ENCODE assay signal across 34 cellular contexts in the genomic region with DNA sequence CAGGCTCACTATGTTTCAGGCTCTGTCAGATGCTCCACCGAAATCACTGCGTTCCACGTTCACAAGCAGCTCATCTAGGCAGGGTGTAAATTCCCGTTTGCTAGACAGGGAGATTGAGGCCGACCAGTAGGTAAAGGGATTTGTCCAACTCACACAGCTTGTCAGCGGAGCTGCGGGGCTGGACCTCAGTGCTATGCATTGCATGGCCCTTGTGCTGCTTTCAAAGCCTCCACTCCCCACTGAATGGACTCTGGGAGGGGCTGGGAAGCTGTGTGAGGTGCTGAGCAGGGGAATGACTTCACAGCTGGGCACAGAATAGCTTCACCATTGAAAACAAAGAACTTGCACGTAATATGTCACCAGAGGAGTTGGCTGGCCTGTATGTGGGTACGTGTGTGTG. TPM values are rescaled to one million over a fixed set of nuclear protein-coding genes. Genes with fewer than 3 reads are reported as not detected.
"Had no signal": no experiment of that assay in that cellular context is flagged by ENCODE, and none has a peak within 500 bp of the region (broad histone marks: within the 10 kb centered on the region; RNA-seq: fewer than 3 reads in every experiment).

No MANE protein-coding gene starts in this region.

- H3K4me1 ChIP-seq: heart right ventricle, left lung, lower lobe of right lung, parathyroid adenoma, right atrium auricular region, right lobe of liver, stomach, testis, thyroid gland, transverse colon, upper lobe of left lung, vagina had no signal

- H3K9me3 ChIP-seq: heart right ventricle, left lung, lower lobe of right lung, right atrium auricular region, right lobe of liver, stomach, testis, thyroid gland, transverse colon, upper lobe of left lung, vagina had no signal

- H3K9ac ChIP-seq: parathyroid adenoma had no signal

- H3K27ac Mint-ChIP-seq: mesothelial cell of epicardium; natural killer cell; nephron progenitor cell; progenitor cell of endocrine pancreas; stimulated activated naive B cell treated with anti-CD40 and anti-IgM and Interleukin-4, amounts not matched to agents 10 μg/mL and 1 μg/mL and 100 μg/mL, for 72 hours had no signal

- H3K4me2 ChIP-seq: hepatocyte, smooth muscle cell had no signal

- ATAC-seq: left colon; left lung; lower lobe of right lung; natural killer cell; right lobe of liver; stimulated activated naive B cell treated with anti-CD40 and anti-IgM and Interleukin-4, amounts not matched to agents 10 μg/mL and 1 μg/mL and 100 μg/mL, for 72 hours; stimulated activated naive CD8-positive, alpha-beta T cell treated with anti-CD3 and anti-CD28 coated beads, Interleukin-15, Interleukin-2, amounts not matched to agents 100 U/mL and 50 U/mL, for 24 hours had no signal

- H3K9me3 Mint-ChIP-seq: mesothelial cell of epicardium, natural killer cell, nephron progenitor cell had no signal

- H3K4me3 ChIP-seq: heart right ventricle, hepatocyte, left lung, lower lobe of right lung, right atrium auricular region, right lobe of liver, smooth muscle cell, stomach, testis, thyroid gland, transverse colon, upper lobe of left lung, vagina had no signal

- H3K27ac ChIP-seq: heart right ventricle, hepatocyte, left lung, lower lobe of right lung, parathyroid adenoma, right atrium auricular region, right lobe of liver, stomach, testis, thyroid gland, transverse colon, upper lobe of left lung, vagina had no signal

- H3K4me3 Mint-ChIP-seq: mesothelial cell of epicardium; naive B cell; natural killer cell; nephron progenitor cell; stimulated activated naive B cell treated with anti-CD40 and anti-IgM and Interleukin-4, amounts not matched to agents 10 μg/mL and 1 μg/mL and 100 μg/mL, for 72 hours had no signal

- H3K36me3 Mint-ChIP-seq: mesothelial cell of epicardium; naive B cell; natural killer cell; stimulated activated naive B cell treated with anti-CD40 and anti-IgM and Interleukin-4, amounts not matched to agents 10 μg/mL and 1 μg/mL and 100 μg/mL, for 72 hours had no signal

- H3K27me3 ChIP-seq: right atrium auricular region, right lobe of liver, testis, thyroid gland, upper lobe of left lung, vagina had no signal

- DNase-seq: kidney; left colon; left lung; lower lobe of right lung; mammary epithelial cell; mesenchymal stem cell; naive B cell; natural killer cell; nephron progenitor cell; right lobe of liver; stimulated activated CD4-positive, alpha-beta T cell treated with anti-CD3 and anti-CD28 coated beads, Interleukin-12 subunit alpha, Interleukin-12 subunit beta, amount 100 ng/mL, for 4 hours; stimulated activated CD4-positive, alpha-beta T cell treated with anti-CD3 and anti-CD28 coated beads, Interleukin-15, amount 100 ng/mL, for 24 hours; stimulated activated CD4-positive, alpha-beta T cell treated with anti-CD3 and anti-CD28 coated beads, Interleukin-2, amount 100 ng/mL, for 24 hours; stimulated activated CD4-positive, alpha-beta T cell treated with anti-CD3 and anti-CD28 coated beads, Interleukin-4, amount 100 ng/mL, for 1 hour; stimulated activated naive B cell treated with anti-CD40 and anti-IgM and Interleukin-4, amounts not matched to agents 10 μg/mL and 1 μg/mL and 100 μg/mL, for 72 hours; stimulated activated naive CD8-positive, alpha-beta T cell treated with anti-CD3 and anti-CD28 coated beads, Interleukin-15, Interleukin-2, amounts not matched to agents 100 U/mL and 50 U/mL, for 24 hours; stomach; testis; thyroid gland; transverse colon; upper lobe of left lung had no signal

- H3K4me1 Mint-ChIP-seq: naive B cell; natural killer cell; stimulated activated naive B cell treated with anti-CD40 and anti-IgM and Interleukin-4, amounts not matched to agents 10 μg/mL and 1 μg/mL and 100 μg/mL, for 72 hours had no signal

- H3K36me3 ChIP-seq: heart right ventricle, left lung, lower lobe of right lung, right atrium auricular region, right lobe of liver, stomach, thyroid gland, transverse colon, upper lobe of left lung, vagina had no signal

RNA-seq across cellular contexts. Expression of gene CELF4, which starts 21.4 kb away (rescaled TPM):
- total RNA-seq: mononuclear cell, natural killer cell, osteocyte, pulmonary artery endothelial cell, renal cortical epithelial cell, skeletal muscle tissue had no signal
